In the genomic region with DNA sequence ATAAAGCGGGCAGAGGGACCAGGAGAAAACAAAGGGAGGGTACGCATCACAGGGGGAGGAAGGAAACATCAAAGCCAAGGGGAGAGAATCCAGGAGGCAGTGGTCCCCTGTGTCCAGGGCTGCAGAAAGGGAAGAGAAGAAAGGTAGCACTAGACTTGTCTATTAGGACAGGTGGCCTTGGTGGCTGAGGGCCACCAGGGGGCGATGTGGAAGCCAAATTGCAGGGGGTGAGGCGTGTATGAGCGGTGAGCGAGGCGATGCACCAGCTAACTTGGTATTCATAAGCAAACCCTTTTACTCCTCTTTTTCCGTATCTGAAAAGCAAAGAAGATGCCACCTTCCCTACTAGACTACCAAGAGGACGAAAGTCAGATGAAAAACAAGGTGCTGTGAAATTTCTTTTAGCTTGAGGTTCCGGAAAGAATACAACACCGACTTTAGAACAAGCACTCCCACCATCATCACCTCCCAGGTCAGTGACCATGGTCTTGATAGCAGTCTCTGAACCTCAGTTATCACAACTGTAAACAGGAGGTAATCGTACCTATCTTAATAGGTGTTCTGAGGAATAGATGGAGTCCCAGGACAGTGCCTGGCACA, we compare ENCODE assay signal across 8 cellular contexts.
DNase-seq lines count a peak whose midpoint lies in the region; ATAC-seq and TF ChIP-seq lines count a peak whose summit lies in the region.

No MANE protein-coding gene starts in this region.

- no peaks in the 10 kb centered on the region for H3K36me3 Mint-ChIP-seq in progenitor cell of endocrine pancreas (ENCODE audit: insufficient read depth)

- peaks cover 9% of the 10 kb centered on the region for H3K27me3 Mint-ChIP-seq in progenitor cell of endocrine pancreas

- 73% methylated on average over 12 of the region's 12 CpGs for WGBS in esophagus muscularis mucosa

- TF ChIP-seq POLR2A in esophagus muscularis mucosa (IDR thresholded peaks at IDR 0.05; ENCODE audit: low read depth): no peak

- no peaks in the 10 kb centered on the region for H3K9me3 Mint-ChIP-seq in progenitor cell of endocrine pancreas (ENCODE audit: low read depth)

- TF ChIP-seq CTCF in esophagus muscularis mucosa (IDR thresholded peaks at IDR 0.05): peak; percentile 9 to 46 (median 32)
- TF ChIP-seq CTCF in progenitor cell of endocrine pancreas (IDR thresholded peaks at IDR 0.05; ENCODE audit: unreplicated experiment): peak; percentile 73

- H3K9me3 ChIP-seq in esophagus muscularis mucosa: no peaks in the 10 kb centered on the region

- no peak overlapping the region for H3K4me3 Mint-ChIP-seq in progenitor cell of endocrine pancreas (ENCODE audit: low read depth)

- no peak overlapping the region for H3K4me3 ChIP-seq in esophagus muscularis mucosa

- peak; percentile 1 for DNase-seq in NCI-H2171 treated with DMSO at 0.1 percent for 48 hours (lab: John Stamatoyannopoulos, UW)
- DNase-seq in NCI-H2171 (lab: John Stamatoyannopoulos, UW): no peak
- peak; percentile 46 for DNase-seq in RPMI7951 (ENCODE audit: low read depth)
- no peak for DNase-seq in esophagus muscularis mucosa (ENCODE audit: extremely low spot score)
- DNase-seq in progenitor cell of endocrine pancreas (ENCODE audit: low spot score, unreplicated experiment): peak; percentile 32

- no peaks in the 10 kb centered on the region for H3K36me3 ChIP-seq in esophagus muscularis mucosa

- peaks cover 0 to 3% (median 0%) of the 10 kb centered on the region in 4 donors for H3K27me3 ChIP-seq in esophagus muscularis mucosa

- TF ChIP-seq EP300 in esophagus muscularis mucosa (IDR thresholded peaks at IDR 0.05): no peak

- no peak overlapping the region for H3K27ac ChIP-seq in esophagus muscularis mucosa (replicated peaks in 1 of 4)

- intact Hi-C loops in esophagus muscularis mucosa (cut with DNase I): no loop called here

- H3K4me1 Mint-ChIP-seq in progenitor cell of endocrine pancreas (ENCODE audit: low read depth): peaks cover 5% of the 10 kb centered on the region

- H3K27ac Mint-ChIP-seq in progenitor cell of endocrine pancreas: no peak overlapping the region

- ATAC-seq in HG02870 (IDR thresholded peaks at IDR 0.05; ENCODE audit: unreplicated experiment) (peak; percentile 75), GM21515 (IDR thresholded peaks at IDR 0.05; ENCODE audit: unreplicated experiment) (no peak), HG02623 (IDR thresholded peaks at IDR 0.05; ENCODE audit: unreplicated experiment) (no peak)

- H3K4me1 ChIP-seq in esophagus muscularis mucosa: no peaks in the 10 kb centered on the region

Comparison
In these comparisons a context has a peak if more than half of its experiments do, and no peak if none do; other contexts are left out.
1. DNase-seq: peak in NCI-H2171 treated with DMSO at 0.1 percent for 48 hours (single experiment), RPMI7951 (single experiment) and progenitor cell of endocrine pancreas (single experiment); none in NCI-H2171 (single experiment) and esophagus muscularis mucosa (single experiment).